37 cellular contexts compared by ENCODE assay signal in the genomic region with DNA sequence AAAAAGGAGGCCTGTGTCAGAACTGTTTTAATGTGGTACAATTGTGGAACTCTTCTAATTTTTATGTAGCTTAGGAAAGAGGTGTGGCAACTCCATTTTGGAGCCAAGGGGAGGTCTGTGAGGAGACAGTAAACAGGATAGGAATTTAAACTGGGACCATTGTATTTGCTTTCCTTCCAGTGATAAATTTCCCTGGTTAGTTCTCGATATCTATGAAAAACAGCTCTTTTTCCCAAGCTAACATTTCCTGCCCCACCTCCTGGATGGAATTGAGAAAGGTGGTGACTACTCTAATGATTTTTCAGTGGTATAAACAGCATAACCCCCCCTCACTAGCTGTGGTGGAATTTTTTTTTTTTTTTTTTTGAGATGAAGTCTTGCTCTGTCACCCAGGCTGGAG. TPM values are rescaled to one million over a fixed set of nuclear protein-coding genes. Genes with fewer than 3 reads are reported as not detected.
"Had no signal": no experiment of that assay in that cellular context is flagged by ENCODE, and none has a peak within 500 bp of the region (broad histone marks: within the 10 kb centered on the region; RNA-seq: fewer than 3 reads in every experiment).

No MANE protein-coding gene starts in this region.

- H3K4me3 Mint-ChIP-seq: activated CD4-positive, alpha-beta memory T cell treated with anti-CD3 and anti-CD28 coated beads, Interleukin-2, amount 10 ng/mL, durations not matched to agents 7 days and 5 days; activated CD4-positive, alpha-beta T cell treated with anti-CD3 and anti-CD28 coated beads, Interleukin-2, amount 10 ng/mL, durations not matched to agents 7 days and 5 days; activated naive CD4-positive, alpha-beta T cell treated with anti-CD3 and anti-CD28 coated beads, Interleukin-2, amount 50 U/mL, for 24 hours; activated naive CD8-positive, alpha-beta T cell treated with anti-CD3 and anti-CD28 coated beads, Interleukin-2, amount 50 U/mL, for 24 hours; activated T-cell treated with anti-CD3 and anti-CD28 coated beads, Interleukin-2, amount 50 U/mL, for 4 hours; activated T-helper 17 cell treated with anti-CD3 and anti-CD28 coated beads, Interleukin-2, amount 50 U/mL, for 72 hours; central memory CD8-positive, alpha-beta T cell; natural killer cell; neural progenitor cell; stimulated activated memory B cell treated with anti-CD40 and anti-IgM and Interleukin-4, amounts not matched to agents 10 μg/mL and 1 μg/mL and 100 μg/mL, for 72 hours; stimulated activated naive CD8-positive, alpha-beta T cell treated with anti-CD3 and anti-CD28 coated beads, Interleukin-15, amount 100 ng/mL, for 72 hours; WTC11 had no signal

- H3K27me3 ChIP-seq: neural progenitor cell, sigmoid colon, thyroid gland, upper lobe of left lung, vagina had no signal

- H2AFZ ChIP-seq: neural progenitor cell had no signal

- H3K9me3 Mint-ChIP-seq: activated CD4-positive, alpha-beta memory T cell treated with anti-CD3 and anti-CD28 coated beads, Interleukin-2, amount 10 ng/mL, durations not matched to agents 7 days and 5 days; activated CD4-positive, alpha-beta T cell treated with anti-CD3 and anti-CD28 coated beads, Interleukin-2, amount 10 ng/mL, durations not matched to agents 7 days and 5 days; activated naive CD4-positive, alpha-beta T cell treated with anti-CD3 and anti-CD28 coated beads, Interleukin-2, amount 50 U/mL, for 24 hours; activated naive CD8-positive, alpha-beta T cell treated with anti-CD3 and anti-CD28 coated beads, Interleukin-2, amount 50 U/mL, for 24 hours; activated T-cell treated with anti-CD3 and anti-CD28 coated beads, Interleukin-2, amount 50 U/mL, for 4 hours; activated T-helper 17 cell treated with anti-CD3 and anti-CD28 coated beads, Interleukin-2, amount 50 U/mL, for 72 hours; central memory CD8-positive, alpha-beta T cell; natural killer cell; neural progenitor cell; stimulated activated memory B cell treated with anti-CD40 and anti-IgM and Interleukin-4, amounts not matched to agents 10 μg/mL and 1 μg/mL and 100 μg/mL, for 72 hours; stimulated activated naive CD8-positive, alpha-beta T cell treated with anti-CD3 and anti-CD28 coated beads, Interleukin-15, amount 100 ng/mL, for 72 hours; WTC11 had no signal

- H3K4me3 ChIP-seq: breast epithelium, dorsolateral prefrontal cortex, esophagus muscularis mucosa, lower lobe of right lung, neural progenitor cell, sigmoid colon, thyroid gland, upper lobe of left lung, vagina had no signal

- H3K4me1 ChIP-seq: breast epithelium, esophagus muscularis mucosa, lower lobe of right lung, neural progenitor cell, sigmoid colon, thyroid gland, upper lobe of left lung, vagina had no signal

- H3K36me3 ChIP-seq: breast epithelium, esophagus muscularis mucosa, lower lobe of right lung, neural progenitor cell, sigmoid colon, thyroid gland, upper lobe of left lung, vagina had no signal

- DNase-seq: activated CD4-positive, alpha-beta memory T cell treated with anti-CD3 and anti-CD28 coated beads, Interleukin-2, amount 10 ng/mL, durations not matched to agents 7 days and 5 days; activated CD4-positive, alpha-beta T cell treated with anti-CD3 and anti-CD28 coated beads for 1 hour; activated CD4-positive, alpha-beta T cell treated with anti-CD3 and anti-CD28 coated beads, Interleukin-2, amount 10 ng/mL, durations not matched to agents 7 days and 5 days; activated gamma-delta T cell treated with Interleukin-2 at 50 U/mL for 16 hours; activated naive CD8-positive, alpha-beta T cell treated with anti-CD3 and anti-CD28 coated beads, Interleukin-2, amount 50 U/mL, for 24 hours; activated T-cell treated with anti-CD3 and anti-CD28 coated beads, Interleukin-2, amount 50 U/mL, for 4 hours; amygdala; dorsolateral prefrontal cortex; effector memory CD4-positive, alpha-beta T cell; hippocampal formation; left cardiac atrium; lower lobe of right lung; mesendoderm; natural killer cell; occipital lobe; sigmoid colon; small intestine; stimulated activated CD4-positive, alpha-beta T cell treated with anti-CD3 and anti-CD28 coated beads, Interleukin-1b, Interleukin-23, amount 100 ng/mL, for 48 hours; stimulated activated CD4-positive, alpha-beta T cell treated with anti-CD3 and anti-CD28 coated beads, Interleukin-4, amount 100 ng/mL, for 4 hours; stimulated activated CD8-positive, alpha-beta memory T cell treated with anti-CD3 and anti-CD28 coated beads, Interleukin-4, amount 100 ng/mL, for 48 hours; stimulated activated naive CD8-positive, alpha-beta T cell treated with anti-CD3 and anti-CD28 coated beads, Interleukin-15, amount 100 ng/mL, for 72 hours; T-helper 2 cell; thyroid gland; upper lobe of left lung had no signal

- H3K27me3 Mint-ChIP-seq: activated naive CD4-positive, alpha-beta T cell treated with anti-CD3 and anti-CD28 coated beads, Interleukin-2, amount 50 U/mL, for 24 hours; activated naive CD8-positive, alpha-beta T cell treated with anti-CD3 and anti-CD28 coated beads, Interleukin-2, amount 50 U/mL, for 24 hours; activated T-helper 17 cell treated with anti-CD3 and anti-CD28 coated beads, Interleukin-2, amount 50 U/mL, for 72 hours; central memory CD8-positive, alpha-beta T cell; stimulated activated memory B cell treated with anti-CD40 and anti-IgM and Interleukin-4, amounts not matched to agents 10 μg/mL and 1 μg/mL and 100 μg/mL, for 72 hours; stimulated activated naive CD8-positive, alpha-beta T cell treated with anti-CD3 and anti-CD28 coated beads, Interleukin-15, amount 100 ng/mL, for 72 hours had no signal

- H3K4me1 Mint-ChIP-seq: activated CD4-positive, alpha-beta memory T cell treated with anti-CD3 and anti-CD28 coated beads, Interleukin-2, amount 10 ng/mL, durations not matched to agents 7 days and 5 days; activated CD4-positive, alpha-beta T cell treated with anti-CD3 and anti-CD28 coated beads, Interleukin-2, amount 10 ng/mL, durations not matched to agents 7 days and 5 days; activated naive CD4-positive, alpha-beta T cell treated with anti-CD3 and anti-CD28 coated beads, Interleukin-2, amount 50 U/mL, for 24 hours; activated naive CD8-positive, alpha-beta T cell treated with anti-CD3 and anti-CD28 coated beads, Interleukin-2, amount 50 U/mL, for 24 hours; activated T-helper 17 cell treated with anti-CD3 and anti-CD28 coated beads, Interleukin-2, amount 50 U/mL, for 72 hours; central memory CD8-positive, alpha-beta T cell; natural killer cell; neural progenitor cell; stimulated activated memory B cell treated with anti-CD40 and anti-IgM and Interleukin-4, amounts not matched to agents 10 μg/mL and 1 μg/mL and 100 μg/mL, for 72 hours; stimulated activated naive CD8-positive, alpha-beta T cell treated with anti-CD3 and anti-CD28 coated beads, Interleukin-15, amount 100 ng/mL, for 72 hours; WTC11 had no signal

- H3K27ac Mint-ChIP-seq: activated CD4-positive, alpha-beta memory T cell treated with anti-CD3 and anti-CD28 coated beads, Interleukin-2, amount 10 ng/mL, durations not matched to agents 7 days and 5 days; activated CD4-positive, alpha-beta T cell treated with anti-CD3 and anti-CD28 coated beads, Interleukin-2, amount 10 ng/mL, durations not matched to agents 7 days and 5 days; activated naive CD4-positive, alpha-beta T cell treated with anti-CD3 and anti-CD28 coated beads, Interleukin-2, amount 50 U/mL, for 24 hours; activated naive CD8-positive, alpha-beta T cell treated with anti-CD3 and anti-CD28 coated beads, Interleukin-2, amount 50 U/mL, for 24 hours; activated T-helper 17 cell treated with anti-CD3 and anti-CD28 coated beads, Interleukin-2, amount 50 U/mL, for 72 hours; natural killer cell; neural progenitor cell; stimulated activated memory B cell treated with anti-CD40 and anti-IgM and Interleukin-4, amounts not matched to agents 10 μg/mL and 1 μg/mL and 100 μg/mL, for 72 hours; WTC11 had no signal

- H3K27ac ChIP-seq: breast epithelium, dorsolateral prefrontal cortex, esophagus muscularis mucosa, lower lobe of right lung, neural progenitor cell, vagina had no signal

- H3K9me3 ChIP-seq: breast epithelium, esophagus muscularis mucosa, lower lobe of right lung, sigmoid colon, thyroid gland, upper lobe of left lung, vagina had no signal

- H3K36me3 Mint-ChIP-seq: activated naive CD4-positive, alpha-beta T cell treated with anti-CD3 and anti-CD28 coated beads, Interleukin-2, amount 50 U/mL, for 24 hours; natural killer cell; neural progenitor cell; stimulated activated memory B cell treated with anti-CD40 and anti-IgM and Interleukin-4, amounts not matched to agents 10 μg/mL and 1 μg/mL and 100 μg/mL, for 72 hours; WTC11 had no signal

- ATAC-seq: activated naive CD8-positive, alpha-beta T cell treated with anti-CD3 and anti-CD28 coated beads, Interleukin-2, amount 50 U/mL, for 24 hours; activated T-cell treated with anti-CD3 and anti-CD28 coated beads, Interleukin-2, amount 50 U/mL, for 4 hours; activated T-helper 17 cell treated with anti-CD3 and anti-CD28 coated beads, Interleukin-2, amount 50 U/mL, for 72 hours; lower lobe of right lung; natural killer cell; stimulated activated memory B cell treated with anti-CD40 and anti-IgM and Interleukin-4, amounts not matched to agents 10 μg/mL and 1 μg/mL and 100 μg/mL, for 72 hours; stimulated activated naive CD8-positive, alpha-beta T cell treated with anti-CD3 and anti-CD28 coated beads, Interleukin-15, amount 100 ng/mL, for 72 hours; WTC11 had no signal

- FAIRE-seq: colon, frontal cortex, keratinocyte, small intestine had no signal

- H3K4me2 ChIP-seq: neural progenitor cell had no signal

- H3K9ac ChIP-seq: neural progenitor cell had no signal

RNA-seq across cellular contexts. Expression of a gene that starts 5.9 kb away (rescaled TPM):
- total RNA-seq: activated CD4-positive, alpha-beta memory T cell treated with anti-CD3 and anti-CD28 coated beads, Interleukin-2, amount 10 ng/mL, durations not matched to agents 7 days and 5 days; activated CD4-positive, alpha-beta T cell treated with anti-CD3 and anti-CD28 coated beads, Interleukin-2, amount 10 ng/mL, durations not matched to agents 7 days and 5 days; activated T-cell treated with anti-CD3 and anti-CD28 coated beads, Interleukin-2, amount 50 U/mL, for 4 hours; mononuclear cell; natural killer cell; WTC11 had no signal
- polyA plus RNA-seq: keratinocyte had no signal
